ENCODE assay signal across 14 cellular contexts in the genomic region with DNA sequence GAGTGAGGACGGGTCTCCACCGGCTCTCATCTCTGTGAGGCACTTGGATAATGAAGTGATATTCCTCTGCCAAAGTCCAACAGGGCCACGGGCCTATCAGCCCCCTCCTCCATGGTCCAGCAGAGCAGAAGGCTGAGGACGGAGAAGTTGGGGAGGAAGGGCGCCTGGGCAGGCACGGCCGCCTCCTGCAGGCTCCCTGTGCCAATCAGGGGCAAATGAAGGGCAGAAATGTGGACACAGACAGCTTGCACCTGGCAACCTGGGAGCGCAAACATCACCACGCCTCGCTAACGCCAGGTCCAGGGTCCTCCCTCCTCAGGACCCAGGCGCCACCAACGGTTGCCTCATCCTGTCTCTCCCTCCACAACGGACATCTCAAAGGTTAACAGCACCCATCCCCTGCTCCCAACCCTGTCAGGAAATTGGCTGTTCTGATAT. TPM values are rescaled to one million over a fixed set of nuclear protein-coding genes. Genes with fewer than 3 reads are reported as not detected.
DNase-seq lines count a peak whose midpoint lies in the region; ATAC-seq and TF ChIP-seq lines count a peak whose summit lies in the region.
"Had no signal": no experiment of that assay in that cellular context is flagged by ENCODE, and none has a peak within 500 bp of the region (broad histone marks: within the 10 kb centered on the region; RNA-seq: fewer than 3 reads in every experiment).

No MANE protein-coding gene starts in this region.

- H3K27me3 Mint-ChIP-seq in activated naive CD4-positive, alpha-beta T cell treated with anti-CD3 and anti-CD28 coated beads, Interleukin-2, amount 50 U/mL, for 24 hours: no peaks in the 10 kb centered on the region
- no peaks in the 10 kb centered on the region for H3K27me3 Mint-ChIP-seq in activated naive CD4-positive, alpha-beta T cell treated with anti-CD3 and anti-CD28 coated beads for 36 hours (ENCODE audit: low read depth)
- H3K27me3 Mint-ChIP-seq: CD4-positive, CD25-positive, alpha-beta regulatory T cell had no signal

- H3K9me3 ChIP-seq in Peyer's patch (no peaks in the 10 kb centered on the region), thyroid gland (no peaks in the 10 kb centered on the region)
- H3K9me3 ChIP-seq: spleen had no signal

- in situ Hi-C loops in GM13976 (cut with MboI; ENCODE audit: low sequenced_read_pairs, unreplicated experiment): no loop called here

- H3K4me1 ChIP-seq in Peyer's patch: peaks cover 38 to 99% (median 66%) of the 10 kb centered on the region in 4 donors
- H3K4me1 ChIP-seq in thyroid gland: peaks cover 62 to 92% of the 10 kb centered on the region in 2 donors

- peak overlapping the region in 3 of 4 donors; percentile 26 to 92 (median 86) for H3K27ac ChIP-seq in Peyer's patch
- H3K27ac ChIP-seq in thyroid gland: peak overlapping the region in 2 of 3 donors; percentile 2 to 55
- H3K27ac ChIP-seq: epithelial cell of prostate had no signal

- ATAC-seq in left lobe of liver (peak; percentile 74), GM19328 (IDR thresholded peaks at IDR 0.05; ENCODE audit: unreplicated experiment) (no peak)
- ATAC-seq: HCT116 had no signal

- peak overlapping the region; percentile 39 for H3K4me3 Mint-ChIP-seq in activated naive CD4-positive, alpha-beta T cell treated with anti-CD3 and anti-CD28 coated beads, Interleukin-2, amount 50 U/mL, for 24 hours
- no peak overlapping the region for H3K4me3 Mint-ChIP-seq in activated naive CD4-positive, alpha-beta T cell treated with anti-CD3 and anti-CD28 coated beads for 36 hours

- H3K36me3 Mint-ChIP-seq in activated naive CD4-positive, alpha-beta T cell treated with anti-CD3 and anti-CD28 coated beads, Interleukin-2, amount 50 U/mL, for 24 hours: peaks cover 6% of the 10 kb centered on the region
- H3K36me3 Mint-ChIP-seq in activated naive CD4-positive, alpha-beta T cell treated with anti-CD3 and anti-CD28 coated beads for 36 hours (ENCODE audit: low read depth): peaks cover 5% of the 10 kb centered on the region

- H3K27me3 ChIP-seq in Peyer's patch (no peaks in the 10 kb centered on the region), thyroid gland (no peaks in the 10 kb centered on the region)
- H3K27me3 ChIP-seq: spleen had no signal

- H3K36me3 ChIP-seq in Peyer's patch (peaks cover 0 to 9% (median 0%) of the 10 kb centered on the region in 3 donors), thyroid gland (peaks cover under 1 to 3% of the 10 kb centered on the region in 2 donors)

- TF ChIP-seq CTCF in Peyer's patch (IDR thresholded peaks at IDR 0.05) (peak in 3 of 6 experiments; percentile 19 to 41 (median 29)), thyroid gland (IDR thresholded peaks at IDR 0.05) (no peak), GM13976 (IDR thresholded peaks at IDR 0.05; ENCODE audit: borderline replicate concordance, control extremely low read depth, extremely low read depth, insufficient read depth, missing control alignments) (no peak)

- H3K4me3 ChIP-seq in Peyer's patch: peak overlapping the region in 1 of 4 donors; percentile 14
- no peak overlapping the region for H3K4me3 ChIP-seq in thyroid gland (replicated peaks in 1 of 3)
- H3K4me3 ChIP-seq: spleen had no signal

- intact Hi-C loops in activated naive CD4-positive, alpha-beta T cell treated with anti-CD3 and anti-CD28 coated beads for 36 hours (cut with micrococcal nuclease): no loop called here
- intact Hi-C loops in thyroid gland (cut with DNase I): no loop called here

- TF ChIP-seq POLR2A in Peyer's patch (IDR thresholded peaks at IDR 0.05) (peak in 1 of 2 donors; percentile 37), thyroid gland (IDR thresholded peaks at IDR 0.05) (no peak)

- CTCF ChIA-PET in activated naive CD4-positive, alpha-beta T cell treated with anti-CD3 and anti-CD28 coated beads for 36 hours (lab: Charles Lee): interaction anchor here (1.4 kb wide), 1 partner anchor 12 kb away, joined by 3 read pairs; no protein-coding TSS in a partner anchor

- no peaks in the 10 kb centered on the region for H3K9me3 Mint-ChIP-seq in activated naive CD4-positive, alpha-beta T cell treated with anti-CD3 and anti-CD28 coated beads, Interleukin-2, amount 50 U/mL, for 24 hours
- H3K9me3 Mint-ChIP-seq in activated naive CD4-positive, alpha-beta T cell treated with anti-CD3 and anti-CD28 coated beads for 36 hours: no peaks in the 10 kb centered on the region
- H3K9me3 Mint-ChIP-seq: CD4-positive, CD25-positive, alpha-beta regulatory T cell had no signal

- peaks cover 86% of the 10 kb centered on the region for H3K4me1 Mint-ChIP-seq in activated naive CD4-positive, alpha-beta T cell treated with anti-CD3 and anti-CD28 coated beads, Interleukin-2, amount 50 U/mL, for 24 hours
- H3K4me1 Mint-ChIP-seq in activated naive CD4-positive, alpha-beta T cell treated with anti-CD3 and anti-CD28 coated beads for 36 hours (ENCODE audit: low read depth): peaks cover 84% of the 10 kb centered on the region

- DNase-seq in activated naive CD4-positive, alpha-beta T cell treated with anti-CD3 and anti-CD28 coated beads for 36 hours: no peak
- DNase-seq in Peyer's patch (peak in 2 of 3 donors; percentile 87 to 89), left lobe of liver (ENCODE audit: low spot score) (peak; percentile 94), thyroid gland (peak; percentile 38 to 55), NCI-H187 treated with DMSO at 0.1 percent for 48 hours (lab: John Stamatoyannopoulos, UW) (no peak), GM13976 (ENCODE audit: low spot score) (no peak)
- DNase-seq: activated naive CD4-positive, alpha-beta T cell; CD4-positive, CD25-positive, alpha-beta regulatory T cell; NCI-H2171; spleen had no signal

- 74 to 76% methylated on average over 12 to 14 of the region's 14 CpGs for WGBS in thyroid gland, 2 donors

- H3K27ac Mint-ChIP-seq in activated naive CD4-positive, alpha-beta T cell treated with anti-CD3 and anti-CD28 coated beads, Interleukin-2, amount 50 U/mL, for 24 hours: peak overlapping the region; percentile 55
- H3K27ac Mint-ChIP-seq in activated naive CD4-positive, alpha-beta T cell treated with anti-CD3 and anti-CD28 coated beads for 36 hours: no peak overlapping the region

RNA-seq across cellular contexts. Expression of a gene that starts 24.3 kb away (rescaled TPM):
- 1 to 10 TPM; 5.9 to 7.0 TPM for total RNA-seq in activated naive CD4-positive, alpha-beta T cell treated with anti-CD3 and anti-CD28 coated beads for 36 hours
- total RNA-seq in Peyer's patch (100 to 1,000 TPM in 1 of 4 donors, 10 to 100 TPM in 3; 42.9 to 100 (median 68.7) TPM), left lobe of liver (12.4 TPM), thyroid gland (10 to 100 TPM; 40.1 to 69.3 (median 59.2) TPM)

Comparison
In these comparisons a context has a peak if more than half of its experiments do, and no peak if none do; other contexts are left out.
1. DNase-seq: peak in Peyer's patch (2 of 3), left lobe of liver (single experiment) and thyroid gland (2 of 2); none in activated naive CD4-positive, alpha-beta T cell treated with anti-CD3 and anti-CD28 coated beads for 36 hours (single experiment), NCI-H187 treated with DMSO at 0.1 percent for 48 hours (single experiment) and GM13976 (single experiment).